ENCODE assay signal across 8 cellular contexts in the genomic region with DNA sequence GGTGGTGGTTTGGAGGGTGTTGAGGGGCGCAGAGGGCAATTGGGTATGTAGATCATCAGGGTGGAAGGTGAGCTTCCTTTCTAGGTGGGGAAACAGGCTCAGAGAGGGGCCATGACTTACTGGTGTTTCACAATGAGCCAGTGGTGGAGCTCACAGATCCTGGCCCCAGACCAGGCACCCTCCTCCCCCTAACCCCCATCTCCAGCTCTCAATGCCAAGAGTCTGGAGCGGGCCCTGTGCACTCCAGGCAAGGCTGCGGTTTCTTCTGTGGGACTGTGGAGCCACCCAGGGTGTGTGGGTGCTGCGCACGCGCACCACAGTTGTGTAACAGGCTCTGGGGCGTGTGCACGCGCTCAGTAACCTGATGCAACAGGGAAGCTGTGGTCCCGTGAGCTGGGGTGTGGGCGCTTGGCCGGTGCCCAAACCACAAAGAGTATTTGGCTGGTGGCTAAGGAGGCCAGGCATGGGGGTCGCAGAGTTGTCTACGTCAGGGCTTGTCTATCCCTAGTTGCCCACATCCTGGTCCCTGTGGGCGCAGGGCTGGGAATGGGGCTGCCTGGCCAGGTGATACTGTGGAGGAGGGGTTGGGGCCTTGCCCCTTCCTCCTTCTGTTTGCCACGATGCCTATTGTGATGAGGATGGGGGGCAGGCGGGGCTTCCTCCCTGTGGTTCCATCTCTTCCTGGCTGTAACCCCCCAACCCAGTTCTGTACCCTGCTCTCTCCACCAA. TPM values are rescaled to one million over a fixed set of nuclear protein-coding genes. Genes with fewer than 3 reads are reported as not detected.
DNase-seq lines count a peak whose midpoint lies in the region; ATAC-seq, FAIRE-seq and TF ChIP-seq lines count a peak whose summit lies in the region.

No MANE protein-coding gene starts in this region.

- ATAC-seq in HG02840 (IDR thresholded peaks at IDR 0.05; ENCODE audit: low FRiP score, unreplicated experiment): peak; percentile 57

- FAIRE-seq in GM12891 (lab: Jason Lieb, UNC) (peak; percentile 99), urothelium cell line (lab: Jason Lieb, UNC) (peak; percentile 73)

- TF ChIP-seq POLR2A in GM12891 (IDR thresholded peaks at IDR 0.05; ENCODE audit: low read depth, low read length): no peak

- H3K27ac ChIP-seq in effector memory CD4-positive, alpha-beta T cell (ENCODE audit: insufficient read depth, low read length, poor library complexity, severe bottlenecking): peak overlapping the region; percentile 27

- peak; percentile 58 for DNase-seq in GM12891 (ENCODE audit: insufficient read length, low spot score)
- peak; percentile 46 for DNase-seq in NCI-H2196 treated with DMSO at 0.1 percent for 48 hours (lab: John Stamatoyannopoulos, UW; ENCODE audit: unreplicated experiment)
- peak; percentile 82 to 85 for DNase-seq in activated CD4-positive, alpha-beta T cell treated with anti-CD3 and anti-CD28 coated beads, Interleukin-2, amount 50 U/mL, for 48 hours
- peak; percentile 45 to 64 (median 62) for DNase-seq in effector memory CD4-positive, alpha-beta T cell
- DNase-seq in non-pigmented ciliary epithelial cell (ENCODE audit: low read depth): peak; percentile 36
- DNase-seq in urothelium cell line (ENCODE audit: low spot score): peak; percentile 96
- no peak for DNase-seq in NCI-H1417 treated with DMSO at 0.1 percent for 48 hours (lab: John Stamatoyannopoulos, UW)

- no peaks in the 10 kb centered on the region for H3K27me3 ChIP-seq in effector memory CD4-positive, alpha-beta T cell (replicated peaks; ENCODE audit: control insufficient read depth, insufficient read depth, low read length, poor library complexity, severe bottlenecking)

- no peaks in the 10 kb centered on the region for H3K36me3 ChIP-seq in effector memory CD4-positive, alpha-beta T cell (ENCODE audit: control insufficient read depth, insufficient read depth, low read length)

- H3K9me3 ChIP-seq in effector memory CD4-positive, alpha-beta T cell (ENCODE audit: control insufficient read depth, low read length): no peaks in the 10 kb centered on the region

- H3K4me1 ChIP-seq in effector memory CD4-positive, alpha-beta T cell (ENCODE audit: control insufficient read depth, insufficient read depth, low read length, poor library complexity, severe bottlenecking): peaks cover 17% of the 10 kb centered on the region

- peak overlapping the region; percentile 8 for H3K4me3 ChIP-seq in effector memory CD4-positive, alpha-beta T cell (ENCODE audit: insufficient read depth, low read depth, low read length, poor library complexity, severe bottlenecking)

TF ChIP-seq in GM12891, 5 proteins besides CTCF, POLR2A, EP300 and RAD21:
- TF ChIP-seq PAX5 (IDR thresholded peaks at IDR 0.05; ENCODE audit: insufficient read depth, low read length, severe bottlenecking) (no peak), POU2F2 (IDR thresholded peaks at IDR 0.05; ENCODE audit: low read depth, low read length) (peak; percentile 82), POLR2AphosphoS5 (IDR thresholded peaks at IDR 0.05; ENCODE audit: low read depth, low read length) (0 out of 2 replicates have a peak, but pooled peaks have one; percentile 33), TAF1 (IDR thresholded peaks at IDR 0.05; ENCODE audit: low read depth, low read length) (no peak), SPI1 (IDR thresholded peaks at IDR 0.05; ENCODE audit: low read depth, low read length) (no peak)
TF ChIP-seq in GM12891: peak in this region for 2.

RNA-seq across cellular contexts. Expression of gene MRPS18A, which starts 37.5 kb away (rescaled TPM):
- polyA plus RNA-seq in GM12891 (2012; ENCODE audit: low read depth, missing spikeins): 59.5 TPM

RNA-seq across cellular contexts. Expression of gene VEGFA, which starts 44.9 kb away (rescaled TPM):
- 29.7 TPM for polyA plus RNA-seq in GM12891 (2012; ENCODE audit: low read depth, missing spikeins)
